ENCODE assay signal across 8 cellular contexts in the genomic region with DNA sequence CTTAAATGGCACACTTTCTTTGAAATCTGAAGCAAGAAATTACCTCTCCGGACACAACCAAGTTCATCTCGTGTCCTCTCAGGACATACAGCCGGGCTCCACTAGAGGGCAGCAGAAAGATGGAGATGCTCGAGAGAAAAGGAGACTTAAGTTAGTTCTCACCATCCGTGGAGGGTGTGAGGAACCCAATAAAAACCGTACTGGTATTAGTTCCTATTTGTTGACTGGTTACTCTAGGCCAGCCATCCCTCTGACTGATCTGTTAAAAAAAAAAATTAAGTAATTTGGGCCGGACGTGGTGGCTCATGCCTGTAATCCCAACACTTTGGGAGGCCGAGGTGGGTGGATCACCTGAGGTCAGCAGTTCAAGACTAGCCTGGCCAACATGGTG. TPM values are rescaled to one million over a fixed set of nuclear protein-coding genes. Genes with fewer than 3 reads are reported as not detected.
DNase-seq lines count a peak whose midpoint lies in the region; ATAC-seq and TF ChIP-seq lines count a peak whose summit lies in the region.

No MANE protein-coding gene starts in this region.

- H3K79me2 ChIP-seq in trophoblast cell (ENCODE audit: control insufficient read depth, insufficient read depth, low read length, poor library complexity) = peaks cover 4% of the 10 kb centered on the region

- TF ChIP-seq POLR2A in uterus (IDR thresholded peaks at IDR 0.05) = no peak

- H2BK120ac ChIP-seq in trophoblast cell (ENCODE audit: insufficient read depth, low read length, poor library complexity) = no peak overlapping the region

- H3K18ac ChIP-seq in trophoblast cell (ENCODE audit: low read length) = no peak overlapping the region

- no peak overlapping the region for H4K12ac ChIP-seq in trophoblast cell (ENCODE audit: low read depth, low read length)

- no peaks in the 10 kb centered on the region for H3K36me3 Mint-ChIP-seq in activated naive CD4-positive, alpha-beta T cell treated with anti-CD3 and anti-CD28 coated beads for 36 hours (ENCODE audit: low read depth)

- CTCF ChIA-PET in activated naive CD4-positive, alpha-beta T cell treated with anti-CD3 and anti-CD28 coated beads for 36 hours (lab: Charles Lee) = interaction anchor here (0.7 to 13.8 kb wide), 19 partner anchors 10 to 417 kb away, joined by 3 to 399 read pairs (median 4); a partner anchor contains a TSS

- no peak overlapping the region for H3K4me2 ChIP-seq in trophoblast cell (ENCODE audit: low read length)

- no peak overlapping the region for H2AK5ac ChIP-seq in trophoblast cell (ENCODE audit: low read length)

- TF ChIP-seq CTCF in GM12874 (IDR thresholded peaks at IDR 0.05; ENCODE audit: insufficient read depth, low read depth, low read length) (peak; percentile 74), uterus (IDR thresholded peaks at IDR 0.05) (peak; percentile 68 to 92 (median 76))

- no CpG with 5 or more reads among the region's 9 CpGs for WGBS in trophoblast cell (ENCODE audit: extremely low coverage, insufficient coverage, insufficient read length)

- no peaks in the 10 kb centered on the region for H3K36me3 ChIP-seq in trophoblast cell (ENCODE audit: control insufficient read depth in 1 of 2, insufficient read depth in 2 of 2, low read length in 2 of 2)
- no peaks in the 10 kb centered on the region for H3K36me3 ChIP-seq in uterus

- H3K27ac ChIP-seq in trophoblast cell (ENCODE audit: low read depth, low read length) = no peak overlapping the region
- H3K27ac ChIP-seq in uterus = no peak overlapping the region

- no peaks in the 10 kb centered on the region for H3K27me3 Mint-ChIP-seq in activated naive CD4-positive, alpha-beta T cell treated with anti-CD3 and anti-CD28 coated beads for 36 hours (ENCODE audit: low read depth)

- no peak overlapping the region for H4K91ac ChIP-seq in trophoblast cell (ENCODE audit: low read depth, low read length)

- H3K79me1 ChIP-seq in trophoblast cell (ENCODE audit: low read length) = peaks cover 27% of the 10 kb centered on the region

- H3K9me3 Mint-ChIP-seq in activated naive CD4-positive, alpha-beta T cell treated with anti-CD3 and anti-CD28 coated beads for 36 hours = no peaks in the 10 kb centered on the region

- H3K4me3 ChIP-seq in trophoblast cell (ENCODE audit: low read depth, low read length) (no peak overlapping the region), uterus (no peak overlapping the region)

- no peak overlapping the region for H3K14ac ChIP-seq in trophoblast cell (ENCODE audit: low read length)

- no peak overlapping the region for H2AFZ ChIP-seq in trophoblast cell (ENCODE audit: insufficient read depth, low read length, poor library complexity)

- H3K9ac ChIP-seq in trophoblast cell (ENCODE audit: low read length) = no peak overlapping the region

- H3K4me1 Mint-ChIP-seq in activated naive CD4-positive, alpha-beta T cell treated with anti-CD3 and anti-CD28 coated beads for 36 hours (ENCODE audit: low read depth) = peaks cover 42% of the 10 kb centered on the region

- no peak overlapping the region for H2BK12ac ChIP-seq in trophoblast cell (ENCODE audit: low read length)

- H3K23ac ChIP-seq in trophoblast cell (ENCODE audit: low read length) = no peak overlapping the region

- H3K9me3 ChIP-seq in trophoblast cell (ENCODE audit: insufficient read depth, low read depth, low read length) (no peaks in the 10 kb centered on the region), uterus (no peaks in the 10 kb centered on the region)

- H3K27me3 ChIP-seq in trophoblast cell (ENCODE audit: insufficient read depth, low read length) (no peaks in the 10 kb centered on the region), uterus (no peaks in the 10 kb centered on the region)

- no peak overlapping the region for H2BK5ac ChIP-seq in trophoblast cell (ENCODE audit: low read depth, low read length, poor library complexity)

- peak overlapping the region; percentile 75 for H3K4me3 Mint-ChIP-seq in activated naive CD4-positive, alpha-beta T cell treated with anti-CD3 and anti-CD28 coated beads for 36 hours

- H3K4ac ChIP-seq in trophoblast cell (ENCODE audit: low read depth, low read length) = no peak overlapping the region

- DNase-seq in NCI-H1105 (lab: John Stamatoyannopoulos, UW) = peak; percentile 37
- DNase-seq in SKM-1 (lab: John Stamatoyannopoulos, UW; ENCODE audit: unreplicated experiment) = peak; percentile 79
- DNase-seq in activated naive CD4-positive, alpha-beta T cell treated with anti-CD3 and anti-CD28 coated beads for 36 hours = peak; percentile 95
- DNase-seq in glomerular visceral epithelial cell (ENCODE audit: extremely low spot score) = peak; percentile 83
- peak; percentile 87 to 95 for DNase-seq in trophoblast cell
- DNase-seq in uterus = peak; percentile 76 to 82

- peaks cover 11 to 21% of the 10 kb centered on the region in 2 experiments for H3K4me1 ChIP-seq in trophoblast cell (ENCODE audit: control insufficient read depth in 1 of 2, insufficient read depth in 2 of 2, low read length in 2 of 2)
- H3K4me1 ChIP-seq in uterus = peaks cover 0 to 5% of the 10 kb centered on the region in 2 donors

- ATAC-seq in GM18868 (IDR thresholded peaks at IDR 0.05; ENCODE audit: unreplicated experiment) = no peak

- intact Hi-C loops in activated naive CD4-positive, alpha-beta T cell treated with anti-CD3 and anti-CD28 coated beads for 36 hours (cut with micrococcal nuclease) = loop anchor here (1.0 to 2.0 kb wide), 2 partner anchors 63 to 246 kb away; no protein-coding TSS in a partner anchor
- intact Hi-C loops in uterus (cut with DNase I; ENCODE audit: low total_unique reads) = loop anchor here (5.0 to 10.0 kb wide), 2 partner anchors 250 to 392 kb away; no protein-coding TSS in a partner anchor

- no peak overlapping the region for H4K8ac ChIP-seq in trophoblast cell (ENCODE audit: low read depth, low read length)

- H3K27ac Mint-ChIP-seq in activated naive CD4-positive, alpha-beta T cell treated with anti-CD3 and anti-CD28 coated beads for 36 hours = no peak overlapping the region

RNA-seq across cellular contexts. Expression of a gene that starts 7.9 kb away (rescaled TPM):
- total RNA-seq in activated naive CD4-positive, alpha-beta T cell treated with anti-CD3 and anti-CD28 coated beads for 36 hours = not detected
- 217 and 235 TPM in 2 replicates for polyA plus RNA-seq in trophoblast cell (2013)
- total RNA-seq in uterus = 1 to 10 TPM in 2 of 4 donors, not detected in 2; 1.1 to 2.3 TPM

RNA-seq across cellular contexts. Expression of a gene that starts 58.5 kb away (rescaled TPM):
- 10 to 100 TPM; 45.7 to 46.9 TPM for total RNA-seq in activated naive CD4-positive, alpha-beta T cell treated with anti-CD3 and anti-CD28 coated beads for 36 hours
- 135 and 149 TPM in 2 replicates for polyA plus RNA-seq in trophoblast cell (2013)
- 10 to 100 TPM in 1 of 4 donors, 1 to 10 TPM in 1, under 1 TPM in 1, not detected in 1; 0.29 to 16.9 (median 4.5) TPM for total RNA-seq in uterus

Comparison
In these comparisons a context has a peak if more than half of its experiments do, and no peak if none do; other contexts are left out.
1. DNase-seq: peak in every context shown above with its lines; median percentile 95 in activated naive CD4-positive, alpha-beta T cell treated with anti-CD3 and anti-CD28 coated beads for 36 hours; 91 in trophoblast cell; 83 in glomerular visceral epithelial cell; 79 in SKM-1; 79 in uterus; 37 in NCI-H1105.